Comparison of ENCODE assay signal across 26 cellular contexts in the genomic region with DNA sequence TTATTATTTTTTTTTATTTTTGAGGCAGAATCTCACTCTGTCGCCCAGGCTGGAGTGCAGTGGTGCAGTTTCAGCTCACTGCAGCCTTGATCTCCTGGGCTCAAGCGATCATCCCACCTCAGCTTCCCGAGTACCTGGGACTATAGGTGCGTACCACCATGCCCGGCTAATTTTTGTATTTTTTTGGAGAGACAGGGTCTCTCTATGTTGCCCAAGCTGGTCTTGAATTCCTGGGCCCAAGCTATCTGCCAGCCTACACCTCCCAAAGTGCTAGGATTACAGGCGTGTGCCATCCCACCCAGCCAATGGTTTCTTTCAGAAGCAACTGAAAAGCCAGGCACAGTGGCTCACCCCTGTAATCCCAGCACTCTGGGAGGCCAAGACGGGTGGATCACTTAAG. TPM values are rescaled to one million over a fixed set of nuclear protein-coding genes. Genes with fewer than 3 reads are reported as not detected.
A peak's percentile ranks its signal among the peaks of the same experiment; 100 is the strongest.
DNase-seq lines count a peak whose midpoint lies in the region; ATAC-seq and TF ChIP-seq lines count a peak whose summit lies in the region.
"Had no signal": no experiment of that assay in that cellular context is flagged by ENCODE, and none has a peak within 500 bp of the region (broad histone marks: within the 10 kb centered on the region; RNA-seq: fewer than 3 reads in every experiment).

No MANE protein-coding gene starts in this region.

- H3K4me1 ChIP-seq in Peyer's patch = peaks cover 0 to 42% (median 17%) of the 10 kb centered on the region in 4 donors

- H3K27ac Mint-ChIP-seq in activated CD8-positive, alpha-beta T cell treated with anti-CD3 and anti-CD28 coated beads for 36 hours = peak overlapping the region; percentile 11
- H3K27ac Mint-ChIP-seq in activated CD8-positive, alpha-beta T cell treated with anti-CD3 and anti-CD28 coated beads, Interleukin-2, amount 10 ng/mL, durations not matched to agents 7 days and 5 days = no peak overlapping the region
- H3K27ac Mint-ChIP-seq: activated CD4-positive, alpha-beta memory T cell treated with anti-CD3 and anti-CD28 coated beads, Interleukin-2, amount 10 ng/mL, durations not matched to agents 7 days and 5 days; effector memory CD8-positive, alpha-beta T cell had no signal

- CTCF ChIA-PET in activated CD8-positive, alpha-beta T cell treated with anti-CD3 and anti-CD28 coated beads for 36 hours (lab: Charles Lee) = interaction anchor here (0.6 to 13.3 kb wide), 4 partner anchors 23 to 85 kb away, joined by 3 to 312 read pairs (median 125); no protein-coding TSS in a partner anchor
- CTCF ChIA-PET in activated CD8-positive, alpha-beta T cell treated with anti-CD3 and anti-CD28 coated beads, Interleukin-2, amount 10 ng/mL, durations not matched to agents 7 days and 5 days (lab: Charles Lee) = interaction anchor here (0.9 to 9.9 kb wide), 5 partner anchors 15 to 120 kb away, joined by 4 to 166 read pairs (median 4); a partner anchor contains a TSS

- TF ChIP-seq POLR2A in Peyer's patch (IDR thresholded peaks at IDR 0.05) = no peak

- intact Hi-C loops in activated CD8-positive, alpha-beta T cell treated with anti-CD3 and anti-CD28 coated beads for 36 hours (cut with micrococcal nuclease) = no loop called here
- intact Hi-C loops in sciatic nerve (cut with DNase I) = loop anchor here (5.0 to 10.0 kb wide), 2 partner anchors 46 to 194 kb away; a partner anchor contains a TSS

- no peak for ATAC-seq in activated CD8-positive, alpha-beta T cell treated with anti-CD3 and anti-CD28 coated beads for 36 hours
- ATAC-seq in activated CD8-positive, alpha-beta T cell treated with anti-CD3 and anti-CD28 coated beads, Interleukin-2, amount 10 ng/mL, durations not matched to agents 7 days and 5 days = no peak
- ATAC-seq in sciatic nerve = no peak
- ATAC-seq: body of pancreas; effector memory CD8-positive, alpha-beta T cell; right cardiac atrium had no signal

- no peak overlapping the region for H3K27ac ChIP-seq in Peyer's patch
- H3K27ac ChIP-seq in coronary artery = no peak overlapping the region
- H3K27ac ChIP-seq: body of pancreas, esophagus muscularis mucosa, thyroid gland had no signal

- no peak for TF ChIP-seq CTCF in activated CD8-positive, alpha-beta T cell treated with anti-CD3 and anti-CD28 coated beads for 36 hours (IDR thresholded peaks at IDR 0.05)
- TF ChIP-seq CTCF in Peyer's patch (IDR thresholded peaks at IDR 0.05) = no peak
- TF ChIP-seq CTCF in coronary artery (IDR thresholded peaks at IDR 0.05) = no peak
- no peak for TF ChIP-seq CTCF in GM10266 (IDR thresholded peaks at IDR 0.05; ENCODE audit: control insufficient read depth, insufficient read depth, low read depth, missing control alignments)

- peak overlapping the region; percentile 96 for H3K4me3 Mint-ChIP-seq in activated CD8-positive, alpha-beta T cell treated with anti-CD3 and anti-CD28 coated beads for 36 hours
- H3K4me3 Mint-ChIP-seq in activated CD8-positive, alpha-beta T cell treated with anti-CD3 and anti-CD28 coated beads, Interleukin-2, amount 10 ng/mL, durations not matched to agents 7 days and 5 days = no peak overlapping the region
- H3K4me3 Mint-ChIP-seq: activated CD4-positive, alpha-beta memory T cell treated with anti-CD3 and anti-CD28 coated beads, Interleukin-2, amount 10 ng/mL, durations not matched to agents 7 days and 5 days had no signal

- H3K27me3 Mint-ChIP-seq in activated CD8-positive, alpha-beta T cell treated with anti-CD3 and anti-CD28 coated beads for 36 hours = no peaks in the 10 kb centered on the region
- no peaks in the 10 kb centered on the region for H3K27me3 Mint-ChIP-seq in activated CD8-positive, alpha-beta T cell treated with anti-CD3 and anti-CD28 coated beads, Interleukin-2, amount 10 ng/mL, durations not matched to agents 7 days and 5 days (ENCODE audit: low read depth)
- H3K27me3 Mint-ChIP-seq: activated CD4-positive, alpha-beta memory T cell treated with anti-CD3 and anti-CD28 coated beads, Interleukin-2, amount 10 ng/mL, durations not matched to agents 7 days and 5 days; effector memory CD8-positive, alpha-beta T cell; naive B cell; stimulated activated naive CD8-positive, alpha-beta T cell treated with anti-CD3 and anti-CD28 coated beads, Interleukin-15, Interleukin-2, amounts not matched to agents 100 ng/mL and 50 ng/mL, for 24 hours had no signal

- DNase-seq in activated CD8-positive, alpha-beta T cell treated with anti-CD3 and anti-CD28 coated beads for 36 hours = no peak
- DNase-seq in activated CD8-positive, alpha-beta T cell treated with anti-CD3 and anti-CD28 coated beads, Interleukin-2, amount 10 ng/mL, durations not matched to agents 7 days and 5 days = no peak
- DNase-seq in Peyer's patch (peak in 2 of 3 donors; percentile 13 to 29), coronary artery (ENCODE audit: low spot score) (peak; percentile 62), sciatic nerve (ENCODE audit: low spot score) (peak; percentile 10), GM10266 (ENCODE audit: extremely low spot score) (no peak), KG1 (lab: John Stamatoyannopoulos, UW) (no peak)
- no peak for DNase-seq in activated CD4-positive, alpha-beta T cell treated with anti-CD3 and anti-CD28 coated beads for 48 hours
- DNase-seq: 8988T; activated CD4-positive, alpha-beta memory T cell treated with anti-CD3 and anti-CD28 coated beads, Interleukin-2, amount 10 ng/mL, durations not matched to agents 7 days and 5 days; activated CD4-positive, CD25-positive, alpha-beta regulatory T cell; activated gamma-delta T cell; effector memory CD8-positive, alpha-beta T cell; foreskin melanocyte; mesendoderm; MG63; naive B cell; NCI-H1417; NCI-H2081 treated with DMSO at 0.1 percent for 48 hours; NCI-H82; right cardiac atrium; T-helper 9 cell; thyroid gland had no signal

- H3K4me3 ChIP-seq in Peyer's patch = no peak overlapping the region
- no peak overlapping the region for H3K4me3 ChIP-seq in coronary artery
- H3K4me3 ChIP-seq: body of pancreas, esophagus muscularis mucosa, MG63, thyroid gland had no signal

- H3K9me3 Mint-ChIP-seq in activated CD8-positive, alpha-beta T cell treated with anti-CD3 and anti-CD28 coated beads for 36 hours = no peaks in the 10 kb centered on the region
- no peaks in the 10 kb centered on the region for H3K9me3 Mint-ChIP-seq in activated CD8-positive, alpha-beta T cell treated with anti-CD3 and anti-CD28 coated beads, Interleukin-2, amount 10 ng/mL, durations not matched to agents 7 days and 5 days (ENCODE audit: insufficient read depth)
- H3K9me3 Mint-ChIP-seq: activated CD4-positive, alpha-beta memory T cell treated with anti-CD3 and anti-CD28 coated beads, Interleukin-2, amount 10 ng/mL, durations not matched to agents 7 days and 5 days; effector memory CD8-positive, alpha-beta T cell; naive B cell; stimulated activated naive CD8-positive, alpha-beta T cell treated with anti-CD3 and anti-CD28 coated beads, Interleukin-15, Interleukin-2, amounts not matched to agents 100 ng/mL and 50 ng/mL, for 24 hours had no signal

- POLR2A ChIA-PET in activated CD8-positive, alpha-beta T cell treated with anti-CD3 and anti-CD28 coated beads for 36 hours (lab: Charles Lee) = interaction anchor here (0.9 kb wide), 1 partner anchor 36 kb away, joined by 4 read pairs; no protein-coding TSS in a partner anchor
- POLR2A ChIA-PET in activated CD8-positive, alpha-beta T cell treated with anti-CD3 and anti-CD28 coated beads, Interleukin-2, amount 10 ng/mL, durations not matched to agents 7 days and 5 days (lab: Charles Lee) = no interaction called here

- peaks cover 0 to 4% of the 10 kb centered on the region in 2 donors for H3K27me3 ChIP-seq in Peyer's patch
- H3K27me3 ChIP-seq: body of pancreas, MG63 had no signal

- H3K4me1 Mint-ChIP-seq in activated CD8-positive, alpha-beta T cell treated with anti-CD3 and anti-CD28 coated beads for 36 hours (ENCODE audit: low read depth) = peaks cover 43% of the 10 kb centered on the region
- peaks cover 49% of the 10 kb centered on the region for H3K4me1 Mint-ChIP-seq in activated CD8-positive, alpha-beta T cell treated with anti-CD3 and anti-CD28 coated beads, Interleukin-2, amount 10 ng/mL, durations not matched to agents 7 days and 5 days (ENCODE audit: low read depth)

- no peaks in the 10 kb centered on the region for H3K9me3 ChIP-seq in Peyer's patch
- H3K9me3 ChIP-seq: body of pancreas, esophagus muscularis mucosa, MG63, thyroid gland had no signal

- peaks cover 23% of the 10 kb centered on the region for H3K36me3 Mint-ChIP-seq in activated CD8-positive, alpha-beta T cell treated with anti-CD3 and anti-CD28 coated beads for 36 hours (ENCODE audit: low read depth)
- peaks cover 25% of the 10 kb centered on the region for H3K36me3 Mint-ChIP-seq in activated CD8-positive, alpha-beta T cell treated with anti-CD3 and anti-CD28 coated beads, Interleukin-2, amount 10 ng/mL, durations not matched to agents 7 days and 5 days (ENCODE audit: low read depth)

- H3K36me3 ChIP-seq in Peyer's patch = peaks cover 0 to 9% (median 0%) of the 10 kb centered on the region in 3 donors

RNA-seq across cellular contexts. Expression of a gene that starts 2.3 kb away (rescaled TPM):
- total RNA-seq in activated CD8-positive, alpha-beta T cell treated with anti-CD3 and anti-CD28 coated beads for 36 hours = 100 to 1,000 TPM; 124 to 125 TPM
- total RNA-seq in activated CD8-positive, alpha-beta T cell treated with anti-CD3 and anti-CD28 coated beads, Interleukin-2, amount 10 ng/mL, durations not matched to agents 7 days and 5 days = 100 to 1,000 TPM; 170 to 190 TPM
- total RNA-seq in Peyer's patch = 100 to 1,000 TPM; 111 to 137 (median 117) TPM
- 162 TPM for total RNA-seq in sciatic nerve

RNA-seq across cellular contexts. Expression of a gene that starts 2.8 kb away (rescaled TPM):
- total RNA-seq in activated CD8-positive, alpha-beta T cell treated with anti-CD3 and anti-CD28 coated beads for 36 hours = 1 to 10 TPM; 5.8 to 6.1 TPM
- 10 to 100 TPM; 14.6 TPM for total RNA-seq in activated CD8-positive, alpha-beta T cell treated with anti-CD3 and anti-CD28 coated beads, Interleukin-2, amount 10 ng/mL, durations not matched to agents 7 days and 5 days
- total RNA-seq in Peyer's patch (not detected), sciatic nerve (4.8 TPM)

RNA-seq across cellular contexts. Expression of a gene that starts 30.5 kb away (rescaled TPM):
- total RNA-seq in activated CD8-positive, alpha-beta T cell treated with anti-CD3 and anti-CD28 coated beads for 36 hours = 10 to 100 TPM; 37.1 to 38.1 TPM
- 10 to 100 TPM; 53.2 to 57.7 TPM for total RNA-seq in activated CD8-positive, alpha-beta T cell treated with anti-CD3 and anti-CD28 coated beads, Interleukin-2, amount 10 ng/mL, durations not matched to agents 7 days and 5 days
- total RNA-seq in Peyer's patch (10 to 100 TPM; 33.5 to 89.2 (median 65.0) TPM), sciatic nerve (75.3 TPM)

RNA-seq across cellular contexts. Expression of a gene that starts 35.2 kb away (rescaled TPM):
- total RNA-seq in activated CD8-positive, alpha-beta T cell treated with anti-CD3 and anti-CD28 coated beads for 36 hours = 10 to 100 TPM; 59.7 to 64.0 TPM
- 10 to 100 TPM; 37.5 to 38.9 TPM for total RNA-seq in activated CD8-positive, alpha-beta T cell treated with anti-CD3 and anti-CD28 coated beads, Interleukin-2, amount 10 ng/mL, durations not matched to agents 7 days and 5 days
- total RNA-seq in Peyer's patch (10 to 100 TPM; 42.5 to 83.3 (median 46.7) TPM), sciatic nerve (20.8 TPM)

RNA-seq across cellular contexts. Expression of a gene that starts 36.9 kb away (rescaled TPM):
- total RNA-seq in activated CD8-positive, alpha-beta T cell treated with anti-CD3 and anti-CD28 coated beads for 36 hours = 10 to 100 TPM; 11.1 to 12.0 TPM
- total RNA-seq in activated CD8-positive, alpha-beta T cell treated with anti-CD3 and anti-CD28 coated beads, Interleukin-2, amount 10 ng/mL, durations not matched to agents 7 days and 5 days = 10 to 100 TPM; 13.4 to 15.0 TPM
- total RNA-seq in Peyer's patch = 10 to 100 TPM; 15.9 to 58.6 (median 46.5) TPM
- 58.8 TPM for total RNA-seq in sciatic nerve

Comparison
In these comparisons a context has a peak if more than half of its experiments do, and no peak if none do; other contexts are left out.
1. DNase-seq: peak in Peyer's patch (2 of 3), coronary artery (single experiment) and sciatic nerve (single experiment); none in activated CD8-positive, alpha-beta T cell treated with anti-CD3 and anti-CD28 coated beads for 36 hours (single experiment), activated CD8-positive, alpha-beta T cell treated with anti-CD3 and anti-CD28 coated beads, Interleukin-2, amount 10 ng/mL, durations not matched to agents 7 days and 5 days (single experiment), GM10266 (single experiment), KG1 (single experiment) and activated CD4-positive, alpha-beta T cell treated with anti-CD3 and anti-CD28 coated beads for 48 hours (single experiment).